In the genomic region with DNA sequence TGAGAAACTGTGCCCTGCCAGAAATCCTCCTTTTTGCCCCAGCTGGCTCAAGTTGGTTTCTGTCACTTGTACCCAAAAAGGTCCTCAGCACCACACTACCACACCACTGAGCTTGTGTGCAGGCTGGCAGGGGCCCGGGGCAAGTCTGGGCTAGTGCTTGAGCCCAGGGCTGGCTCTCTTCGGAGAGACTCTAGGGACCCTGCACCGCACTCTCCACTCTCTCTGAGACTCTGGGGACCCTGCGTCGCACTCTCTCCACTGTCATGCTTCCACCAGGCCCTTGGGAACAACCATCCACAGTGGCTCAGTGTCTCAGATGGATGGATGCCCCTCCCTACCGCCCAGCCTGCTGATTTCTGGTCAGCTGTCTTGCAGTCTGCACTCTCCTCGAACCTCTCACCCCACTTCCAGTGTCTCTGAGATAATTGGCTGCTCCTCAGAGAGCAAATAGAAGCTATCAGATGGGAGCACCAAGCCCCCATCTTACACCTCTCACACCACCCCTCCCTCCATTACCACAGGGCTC, we compare ENCODE assay signal across 14 cellular contexts. TPM values are rescaled to one million over a fixed set of nuclear protein-coding genes. Genes with fewer than 3 reads are reported as not detected.
DNase-seq lines count a peak whose midpoint lies in the region; ATAC-seq and TF ChIP-seq lines count a peak whose summit lies in the region.
"Had no signal": no experiment of that assay in that cellular context is flagged by ENCODE, and none has a peak within 500 bp of the region (broad histone marks: within the 10 kb centered on the region; RNA-seq: fewer than 3 reads in every experiment).

No MANE protein-coding gene starts in this region.

- H3F3A ChIP-seq in GM23338 (replicated peaks; ENCODE audit: low read depth) = no peaks in the 10 kb centered on the region

- no peaks in the 10 kb centered on the region for H3K27me3 Mint-ChIP-seq in CD4-positive, alpha-beta memory T cell
- peaks cover 46% of the 10 kb centered on the region for H3K27me3 Mint-ChIP-seq in GM23338 (ENCODE audit: insufficient read depth, low read depth, poor library complexity)
- H3K27me3 Mint-ChIP-seq in activated T-helper 1 cell treated with anti-CD3 and anti-CD28 coated beads, Interleukin-12 subunit alpha, Interleukin-12 subunit beta, Interleukin-2, Interleukin-4 antibody, amounts not matched to agents 30 ng/mL and 10 ng/mL and 1 ng/mL, durations not matched to agents 14 hours and 24 hours and 36 hours (ENCODE audit: insufficient read depth) = peaks cover 21% of the 10 kb centered on the region
- peaks cover 0 to 4% (median 0%) of the 10 kb centered on the region in 5 donors for H3K27me3 Mint-ChIP-seq in naive thymus-derived CD8-positive, alpha-beta T cell

- no peak overlapping the region for H3K4me3 ChIP-seq in CD4-positive, alpha-beta memory T cell (ENCODE audit: low read length in 2 of 2)
- no peak overlapping the region for H3K4me3 ChIP-seq in GM23338

- intact Hi-C loops in CD4-positive, alpha-beta memory T cell (cut with micrococcal nuclease) = loop anchor here (10.0 kb wide), 1 partner anchor 222 kb away; a partner anchor contains a TSS
- intact Hi-C loops in activated T-helper 1 cell treated with anti-CD3 and anti-CD28 coated beads, Interleukin-12 subunit alpha, Interleukin-12 subunit beta, Interleukin-2, Interleukin-4 antibody, amounts not matched to agents 30 ng/mL and 10 ng/mL and 1 ng/mL, durations not matched to agents 14 hours and 24 hours and 36 hours (cut with micrococcal nuclease) = loop anchor here (10.0 kb wide), 1 partner anchor 232 kb away; a partner anchor contains a TSS

- H3K4me1 ChIP-seq in CD4-positive, alpha-beta memory T cell (ENCODE audit: insufficient read depth, low read length) = peaks cover 33% of the 10 kb centered on the region
- peaks cover 11% of the 10 kb centered on the region for H3K4me1 ChIP-seq in GM23338 (ENCODE audit: insufficient read depth)

- H4K20me1 ChIP-seq in GM23338 (replicated peaks; ENCODE audit: insufficient read depth) = peaks cover 21% of the 10 kb centered on the region

- peak overlapping the region; percentile 31 to 74 (median 63) for H3K4me3 Mint-ChIP-seq in CD4-positive, alpha-beta memory T cell
- no peak overlapping the region; the same call in 2 of the 3 replicates for H3K4me3 Mint-ChIP-seq in GM23338
- peak overlapping the region; percentile 57 for H3K4me3 Mint-ChIP-seq in activated T-helper 1 cell treated with anti-CD3 and anti-CD28 coated beads, Interleukin-12 subunit alpha, Interleukin-12 subunit beta, Interleukin-2, Interleukin-4 antibody, amounts not matched to agents 30 ng/mL and 10 ng/mL and 1 ng/mL, durations not matched to agents 14 hours and 24 hours and 36 hours
- peak overlapping the region; percentile 39 to 93 (median 64) for H3K4me3 Mint-ChIP-seq in naive thymus-derived CD8-positive, alpha-beta T cell

- no peak overlapping the region for H3K27ac ChIP-seq in CD4-positive, alpha-beta memory T cell (ENCODE audit: low read depth, low read length)
- H3K27ac ChIP-seq in GM23338 (ENCODE audit: low read depth) = no peak overlapping the region
- H3K27ac ChIP-seq: neutrophil had no signal

- H3K27ac Mint-ChIP-seq in CD4-positive, alpha-beta memory T cell = peak overlapping the region in 5 of 7 donors; percentile 8 to 82 (median 74)
- no peak overlapping the region for H3K27ac Mint-ChIP-seq in GM23338
- H3K27ac Mint-ChIP-seq in activated T-helper 1 cell treated with anti-CD3 and anti-CD28 coated beads, Interleukin-12 subunit alpha, Interleukin-12 subunit beta, Interleukin-2, Interleukin-4 antibody, amounts not matched to agents 30 ng/mL and 10 ng/mL and 1 ng/mL, durations not matched to agents 14 hours and 24 hours and 36 hours = peak overlapping the region; percentile 63
- peak overlapping the region in 8 of 10 donors; percentile 11 to 87 (median 69) for H3K27ac Mint-ChIP-seq in naive thymus-derived CD8-positive, alpha-beta T cell

- H2AFZ ChIP-seq in GM23338 = 0 out of 2 replicates have a peak overlapping the region, but pooled peaks have one; percentile 14

- no peak for ATAC-seq in GM23338
- ATAC-seq in naive thymus-derived CD8-positive, alpha-beta T cell = no peak
- ATAC-seq in GM21423 (IDR thresholded peaks at IDR 0.05; ENCODE audit: unreplicated experiment) = no peak

- CTCF ChIA-PET in CD4-positive, alpha-beta memory T cell (lab: Charles Lee; ENCODE audit: partially characterized antibody) = interaction anchor here (0.9 kb wide), 1 partner anchor 23 kb away, joined by 3 read pairs; no protein-coding TSS in a partner anchor

- H3K4me1 Mint-ChIP-seq in CD4-positive, alpha-beta memory T cell = peaks cover 20 to 47% (median 33%) of the 10 kb centered on the region in 4 donors
- H3K4me1 Mint-ChIP-seq in GM23338 = peaks cover 25% of the 10 kb centered on the region
- H3K4me1 Mint-ChIP-seq in activated T-helper 1 cell treated with anti-CD3 and anti-CD28 coated beads, Interleukin-12 subunit alpha, Interleukin-12 subunit beta, Interleukin-2, Interleukin-4 antibody, amounts not matched to agents 30 ng/mL and 10 ng/mL and 1 ng/mL, durations not matched to agents 14 hours and 24 hours and 36 hours (ENCODE audit: low read depth) = peaks cover 27% of the 10 kb centered on the region
- H3K4me1 Mint-ChIP-seq in naive thymus-derived CD8-positive, alpha-beta T cell = peaks cover 18 to 37% (median 34%) of the 10 kb centered on the region in 4 donors

- H3K4me2 ChIP-seq in GM23338 = no peak overlapping the region

- H3K9me3 ChIP-seq in CD4-positive, alpha-beta memory T cell (ENCODE audit: control insufficient read depth in 1 of 2, low read length in 2 of 2) = no peaks in the 10 kb centered on the region
- H3K9me3 ChIP-seq: Caco-2, neutrophil had no signal

- H3K27me3 ChIP-seq in CD4-positive, alpha-beta memory T cell (ENCODE audit: insufficient read depth, low read length) = no peaks in the 10 kb centered on the region
- peaks cover 23% of the 10 kb centered on the region for H3K27me3 ChIP-seq in GM23338 (ENCODE audit: insufficient read depth)

- peaks cover 4% of the 10 kb centered on the region for H3K36me3 ChIP-seq in CD4-positive, alpha-beta memory T cell (ENCODE audit: insufficient read depth, low read length)
- no peaks in the 10 kb centered on the region for H3K36me3 ChIP-seq in GM23338 (ENCODE audit: insufficient read depth)

- H3K36me3 Mint-ChIP-seq in CD4-positive, alpha-beta memory T cell = peaks cover 6 to 11% of the 10 kb centered on the region in 2 donors
- H3K36me3 Mint-ChIP-seq in GM23338 (ENCODE audit: low read depth) = no peaks in the 10 kb centered on the region
- H3K36me3 Mint-ChIP-seq in activated T-helper 1 cell treated with anti-CD3 and anti-CD28 coated beads, Interleukin-12 subunit alpha, Interleukin-12 subunit beta, Interleukin-2, Interleukin-4 antibody, amounts not matched to agents 30 ng/mL and 10 ng/mL and 1 ng/mL, durations not matched to agents 14 hours and 24 hours and 36 hours (ENCODE audit: low read depth) = no peaks in the 10 kb centered on the region
- peaks cover 0 to 5% (median 2%) of the 10 kb centered on the region in 3 donors for H3K36me3 Mint-ChIP-seq in naive thymus-derived CD8-positive, alpha-beta T cell

- no peaks in the 10 kb centered on the region for H3K9me2 ChIP-seq in GM23338 (ENCODE audit: insufficient read depth)

- H3K9me3 Mint-ChIP-seq in CD4-positive, alpha-beta memory T cell = no peaks in the 10 kb centered on the region
- H3K9me3 Mint-ChIP-seq in GM23338 = no peaks in the 10 kb centered on the region; the same call in 2 of the 3 replicates
- H3K9me3 Mint-ChIP-seq in activated T-helper 1 cell treated with anti-CD3 and anti-CD28 coated beads, Interleukin-12 subunit alpha, Interleukin-12 subunit beta, Interleukin-2, Interleukin-4 antibody, amounts not matched to agents 30 ng/mL and 10 ng/mL and 1 ng/mL, durations not matched to agents 14 hours and 24 hours and 36 hours = no peaks in the 10 kb centered on the region
- H3K9me3 Mint-ChIP-seq in naive thymus-derived CD8-positive, alpha-beta T cell = peaks cover 0 to 2% (median 0%) of the 10 kb centered on the region in 9 donors

- POLR2A ChIA-PET in CD4-positive, alpha-beta memory T cell (lab: Charles Lee; ENCODE audit: partially characterized antibody) = interaction anchor here (1.1 to 2.5 kb wide), 2 partner anchors 49 to 144 kb away, joined by 3 to 7 read pairs; a partner anchor contains a TSS
- POLR2A ChIA-PET in naive thymus-derived CD8-positive, alpha-beta T cell (lab: Charles Lee) = interaction anchor here (0.5 to 3.0 kb wide), 2 partner anchors 9 to 121 kb away, joined by 3 to 15 read pairs; no protein-coding TSS in a partner anchor

- DNase-seq in CD4-positive, alpha-beta memory T cell = no peak
- DNase-seq in GM23338 (ENCODE audit: low spot score) (no peak), ecto neural progenitor cell (ENCODE audit: low spot score) (no peak), OCI-M2 (lab: John Stamatoyannopoulos, UW; ENCODE audit: unreplicated experiment) (no peak)
- no peak for DNase-seq in activated T-helper 1 cell treated with anti-CD3 and anti-CD28 coated beads, Interleukin-12 subunit alpha, Interleukin-12 subunit beta, Interleukin-2, Interleukin-4 antibody, amounts not matched to agents 30 ng/mL and 10 ng/mL and 1 ng/mL, durations not matched to agents 14 hours and 24 hours and 36 hours (ENCODE audit: low spot score)
- no peak for DNase-seq in naive thymus-derived CD8-positive, alpha-beta T cell
- DNase-seq: activated CD8-positive, alpha-beta memory T cell treated with anti-CD3 and anti-CD28 coated beads, Interleukin-2, amount 50 U/mL, for 4 hours; Caco-2; NCI-H1048; NCI-H748 treated with DMSO at 0.1 percent for 48 hours; SHP77 had no signal

- peaks cover 23% of the 10 kb centered on the region for H3K79me2 ChIP-seq in GM23338 (replicated peaks; ENCODE audit: insufficient read depth)

- no peak for TF ChIP-seq CTCF in GM23338 (conservative IDR thresholded peaks at IDR 0.05; ENCODE audit: low read depth in 2 of 2)

RNA-seq across cellular contexts. Expression of a gene that starts 2.0 kb away (rescaled TPM):
- 100 to 1,000 TPM; 217 to 221 TPM for total RNA-seq in CD4-positive, alpha-beta memory T cell
- polyA plus RNA-seq in CD4-positive, alpha-beta memory T cell = 10 to 100 TPM; 13.2 to 42.9 TPM
- total RNA-seq in GM23338 (2014; rRNA removed; shearing (Covaris generic)) = 83.2 and 85.4 TPM in 2 replicates
- polyA plus RNA-seq in GM23338 (2016; fragmentation: Nextera tagmentation; extraction: Ambion mirVana) = 23.3 and 26.5 TPM in 2 replicates
- 113 and 116 TPM in 2 replicates for total RNA-seq in activated T-helper 1 cell treated with anti-CD3 and anti-CD28 coated beads, Interleukin-12 subunit alpha, Interleukin-12 subunit beta, Interleukin-2, Interleukin-4 antibody, amounts not matched to agents 30 ng/mL and 10 ng/mL and 1 ng/mL, durations not matched to agents 14 hours and 24 hours and 36 hours
- 100 to 1,000 TPM; 221 to 222 TPM for total RNA-seq in naive thymus-derived CD8-positive, alpha-beta T cell
- 10 to 100 TPM; 17.1 to 37.4 (median 17.6) TPM for polyA plus RNA-seq in naive thymus-derived CD8-positive, alpha-beta T cell

RNA-seq across cellular contexts. Expression of a gene that starts 4.5 kb away (rescaled TPM):
- 1 to 10 TPM; 4.4 to 4.5 TPM for total RNA-seq in CD4-positive, alpha-beta memory T cell
- polyA plus RNA-seq in CD4-positive, alpha-beta memory T cell = under 1 TPM; 0.07 to 0.48 TPM
- total RNA-seq in GM23338 (2014; rRNA removed; shearing (Covaris generic)) = 7.1 and 12.8 TPM in 2 replicates
- 3.3 and 3.5 TPM in 2 replicates for polyA plus RNA-seq in GM23338 (2016; fragmentation: Nextera tagmentation; extraction: Ambion mirVana)
- 4.2 and 4.9 TPM in 2 replicates for total RNA-seq in activated T-helper 1 cell treated with anti-CD3 and anti-CD28 coated beads, Interleukin-12 subunit alpha, Interleukin-12 subunit beta, Interleukin-2, Interleukin-4 antibody, amounts not matched to agents 30 ng/mL and 10 ng/mL and 1 ng/mL, durations not matched to agents 14 hours and 24 hours and 36 hours
- total RNA-seq in naive thymus-derived CD8-positive, alpha-beta T cell = 1 to 10 TPM; 7.7 to 8.2 TPM
- under 1 TPM; 0.08 to 0.52 (median 0.21) TPM for polyA plus RNA-seq in naive thymus-derived CD8-positive, alpha-beta T cell

RNA-seq across cellular contexts. Expression of a gene that starts 9.8 kb away (rescaled TPM):
- total RNA-seq in CD4-positive, alpha-beta memory T cell = not detected
- polyA plus RNA-seq in CD4-positive, alpha-beta memory T cell = not detected
- 0.16 TPM in 1 of 2 replicates, not detected in the other for total RNA-seq in GM23338 (2014; rRNA removed; shearing (Covaris generic))
- not detected in 2 replicates for polyA plus RNA-seq in GM23338 (2016; fragmentation: Nextera tagmentation; extraction: Ambion mirVana)
- total RNA-seq in activated T-helper 1 cell treated with anti-CD3 and anti-CD28 coated beads, Interleukin-12 subunit alpha, Interleukin-12 subunit beta, Interleukin-2, Interleukin-4 antibody, amounts not matched to agents 30 ng/mL and 10 ng/mL and 1 ng/mL, durations not matched to agents 14 hours and 24 hours and 36 hours = 0.29 TPM in 1 of 2 replicates, not detected in the other
- under 1 TPM in 1 of 2 experiments, not detected in 1; 0.52 TPM for total RNA-seq in naive thymus-derived CD8-positive, alpha-beta T cell
- under 1 TPM in 1 of 3 donors, not detected in 2; 0.39 TPM for polyA plus RNA-seq in naive thymus-derived CD8-positive, alpha-beta T cell
- total RNA-seq: Caco-2, glomerular endothelial cell had no signal

RNA-seq across cellular contexts. Expression of a gene that starts 30.6 kb away (rescaled TPM):
- total RNA-seq in CD4-positive, alpha-beta memory T cell = 100 to 1,000 TPM; 152 to 155 TPM
- polyA plus RNA-seq in CD4-positive, alpha-beta memory T cell = 10 to 100 TPM; 21.7 to 33.8 TPM
- total RNA-seq in GM23338 (2014; rRNA removed; shearing (Covaris generic)) = 30.7 and 36.3 TPM in 2 replicates
- 14.6 and 15.6 TPM in 2 replicates for polyA plus RNA-seq in GM23338 (2016; fragmentation: Nextera tagmentation; extraction: Ambion mirVana)
- total RNA-seq in activated T-helper 1 cell treated with anti-CD3 and anti-CD28 coated beads, Interleukin-12 subunit alpha, Interleukin-12 subunit beta, Interleukin-2, Interleukin-4 antibody, amounts not matched to agents 30 ng/mL and 10 ng/mL and 1 ng/mL, durations not matched to agents 14 hours and 24 hours and 36 hours = 79.5 and 81.2 TPM in 2 replicates
- 100 to 1,000 TPM; 120 to 128 TPM for total RNA-seq in naive thymus-derived CD8-positive, alpha-beta T cell
- polyA plus RNA-seq in naive thymus-derived CD8-positive, alpha-beta T cell = 10 to 100 TPM; 15.1 to 19.6 (median 17.6) TPM

RNA-seq across cellular contexts. Expression of a gene that starts 31.1 kb away (rescaled TPM):
- total RNA-seq in CD4-positive, alpha-beta memory T cell = 10 to 100 TPM; 81.1 to 81.8 TPM
- 10 to 100 TPM; 36.4 to 36.9 TPM for polyA plus RNA-seq in CD4-positive, alpha-beta memory T cell
- total RNA-seq in GM23338 (2014; rRNA removed; shearing (Covaris generic)) = 76.1 and 77.5 TPM in 2 replicates
- polyA plus RNA-seq in GM23338 (2016; fragmentation: Nextera tagmentation; extraction: Ambion mirVana) = 52.2 and 60.7 TPM in 2 replicates
- 133 and 134 TPM in 2 replicates for total RNA-seq in activated T-helper 1 cell treated with anti-CD3 and anti-CD28 coated beads, Interleukin-12 subunit alpha, Interleukin-12 subunit beta, Interleukin-2, Interleukin-4 antibody, amounts not matched to agents 30 ng/mL and 10 ng/mL and 1 ng/mL, durations not matched to agents 14 hours and 24 hours and 36 hours
- total RNA-seq in naive thymus-derived CD8-positive, alpha-beta T cell = 10 to 100 TPM; 77.9 to 81.9 TPM
- 10 to 100 TPM; 34.8 to 41.5 (median 40.1) TPM for polyA plus RNA-seq in naive thymus-derived CD8-positive, alpha-beta T cell
